In genomic region chr5:116559239-116559638, GRCh38 we compare ENCODE assay signal across 29 cellular contexts. TPM values are rescaled to one million over a fixed set of nuclear protein-coding genes. Genes with fewer than 3 reads are reported as not detected.
DNase-seq lines count a peak whose midpoint lies in the region; TF ChIP-seq lines count a peak whose summit lies in the region.
"Had no signal": no experiment of that assay in that cellular context is flagged by ENCODE, and none has a peak within 500 bp of the region (broad histone marks: within the 10 kb centered on the region; RNA-seq: fewer than 3 reads in every experiment).

No MANE protein-coding gene starts in this region.

- H3K9me3 Mint-ChIP-seq in H9 (no peaks in the 10 kb centered on the region), brain (peaks cover 0 to 6% (median 0%) of the 10 kb centered on the region in 5 experiments), MCF 10A (ENCODE audit: unreplicated experiment) (no peaks in the 10 kb centered on the region)
- H3K9me3 Mint-ChIP-seq: CD8-positive, alpha-beta memory T cell; stimulated activated naive B cell treated with anti-CD40 and anti-IgM and Interleukin-4, amounts not matched to agents 10 μg/mL and 1 μg/mL and 100 μg/mL, for 72 hours had no signal

- no peaks in the 10 kb centered on the region for H3K23me2 ChIP-seq in H9 (ENCODE audit: insufficient read length, low read depth, low read length, poor library complexity, severe bottlenecking)

- no TSS peak for BruUV-seq in MCF 10A (replicated peaks; lab: Mats Ljungman, UMichigan)

- H3K9ac ChIP-seq in H9 (ENCODE audit: extremely low read depth, insufficient read length, low read length), result no peak overlapping the region

- H3K27ac ChIP-seq in H9 (ENCODE audit: insufficient read length, low read depth, low read length), result peak overlapping the region; percentile 42
- no peak overlapping the region for H3K27ac ChIP-seq in breast epithelium
- no peak overlapping the region for H3K27ac ChIP-seq in osteoblast (ENCODE audit: low read depth, low read length)
- H3K27ac ChIP-seq: left lung, psoas muscle, suprapubic skin, VCaP had no signal

- H3K27me3 Mint-ChIP-seq in H9 (ENCODE audit: low read depth) (no peaks in the 10 kb centered on the region), brain (no peaks in the 10 kb centered on the region), MCF 10A (ENCODE audit: insufficient read depth, unreplicated experiment) (no peaks in the 10 kb centered on the region)
- H3K27me3 Mint-ChIP-seq: CD8-positive, alpha-beta memory T cell; stimulated activated naive B cell treated with anti-CD40 and anti-IgM and Interleukin-4, amounts not matched to agents 10 μg/mL and 1 μg/mL and 100 μg/mL, for 72 hours had no signal

- peaks cover 2% of the 10 kb centered on the region for H3K79me1 ChIP-seq in H9 (ENCODE audit: insufficient read depth, low read depth, low read length, poor library complexity, severe bottlenecking)

- no peak overlapping the region for H3K4ac ChIP-seq in H9 (ENCODE audit: low read depth, low read length)

- CTCF ChIA-PET in MCF 10A (lab: Yijun Ruan, JAX), result interaction anchor here (0.6 to 2.7 kb wide), 4 partner anchors 11 to 1836 kb away, joined by 3 to 13 read pairs (median 4); no protein-coding TSS in a partner anchor

- POLR2A ChIA-PET in MCF 10A (lab: Yijun Ruan, JAX), result interaction anchor here (0.6 kb wide), 1 partner anchor 383 kb away, joined by 3 read pairs; no protein-coding TSS in a partner anchor

- H4K8ac ChIP-seq in H9 (replicated peaks; ENCODE audit: insufficient read length, low read depth, low read length), result no peak overlapping the region

- intact Hi-C loops in MCF 10A (cut with micrococcal nuclease) (loop anchor here (10.0 kb wide), 1 partner anchor 936 kb away; no protein-coding TSS in a partner anchor), breast epithelium (cut with DNase I; ENCODE audit: low total_unique reads) (loop anchor here (10.0 kb wide), 1 partner anchor 1374 kb away; no protein-coding TSS in a partner anchor)

- H2BK120ac ChIP-seq in H9 (ENCODE audit: low read depth, low read length, poor library complexity, severe bottlenecking), result no peak overlapping the region

- TF ChIP-seq POLR2A in breast epithelium (IDR thresholded peaks at IDR 0.05), result no peak

- H2BK5ac ChIP-seq in H9 (ENCODE audit: insufficient read length, low read length), result no peak overlapping the region

- H3K4me1 Mint-ChIP-seq in H9 (peaks cover 82 to 85% of the 10 kb centered on the region in 2 experiments), brain (peaks cover 88% of the 10 kb centered on the region), MCF 10A (ENCODE audit: insufficient read depth, unreplicated experiment) (no peaks in the 10 kb centered on the region)
- H3K4me1 Mint-ChIP-seq: CD8-positive, alpha-beta memory T cell had no signal

- no peak overlapping the region for H2BK15ac ChIP-seq in H9 (ENCODE audit: low read depth, low read length)

- no peaks in the 10 kb centered on the region for H3K9me3 ChIP-seq in H9 (ENCODE audit: control insufficient read depth, low read depth, low read length)
- H3K9me3 ChIP-seq in breast epithelium, result no peaks in the 10 kb centered on the region
- no peaks in the 10 kb centered on the region for H3K9me3 ChIP-seq in osteoblast (ENCODE audit: low read depth, low read length)
- H3K9me3 ChIP-seq: left lung, psoas muscle, suprapubic skin had no signal

- H2BK12ac ChIP-seq in H9 (ENCODE audit: insufficient read length, low read depth, low read length), result no peak overlapping the region

- no peaks in the 10 kb centered on the region for H3K27me3 ChIP-seq in H9 (ENCODE audit: insufficient read depth, low read length)
- H3K27me3 ChIP-seq in breast epithelium, result no peaks in the 10 kb centered on the region
- no peaks in the 10 kb centered on the region for H3K27me3 ChIP-seq in osteoblast (ENCODE audit: insufficient read depth, low read length)
- H3K27me3 ChIP-seq: left lung, suprapubic skin had no signal

- H2BK20ac ChIP-seq in H9 (ENCODE audit: low read depth, low read length, poor library complexity, severe bottlenecking), result no peak overlapping the region

- H3K36me3 ChIP-seq in breast epithelium, result no peaks in the 10 kb centered on the region
- no peaks in the 10 kb centered on the region for H3K36me3 ChIP-seq in osteoblast (ENCODE audit: insufficient read depth, low read length)
- H3K36me3 ChIP-seq: left lung, suprapubic skin had no signal

- H3K4me2 ChIP-seq in H9 (ENCODE audit: insufficient read depth, insufficient read length, low read length) (peak overlapping the region; percentile 43), osteoblast (ENCODE audit: insufficient read depth, low read length) (no peak overlapping the region)

- no peak overlapping the region for H4K5ac ChIP-seq in H9 (ENCODE audit: insufficient read length, low read depth, low read length)

- H3K4me3 Mint-ChIP-seq in H9 (peak overlapping the region in 1 of 2 experiments; percentile 60; a peak in 3 of 5 replicates), brain (no peak overlapping the region), MCF 10A (ENCODE audit: unreplicated experiment) (no peak overlapping the region)
- H3K4me3 Mint-ChIP-seq: CD8-positive, alpha-beta memory T cell; stimulated activated naive B cell treated with anti-CD40 and anti-IgM and Interleukin-4, amounts not matched to agents 10 μg/mL and 1 μg/mL and 100 μg/mL, for 72 hours had no signal

- DNase-seq in Ammon's horn (ENCODE audit: low spot score) (peak; percentile 36), H9 (peak; percentile 93), iPS-NIHi11 (ENCODE audit: low spot score) (peak; percentile 28), MCF 10A (ENCODE audit: unreplicated experiment) (no peak), NCI-H1694 treated with DMSO at 0.1 percent for 48 hours (lab: John Stamatoyannopoulos, UW) (no peak), breast epithelium (ENCODE audit: low spot score in 2 of 2) (no peak), osteoblast (ENCODE audit: insufficient read length, low spot score, missing footprints) (no peak)
- DNase-seq: 8988T; activated CD4-positive, alpha-beta T cell treated with anti-CD3 and anti-CD28 coated beads for 48 hours; activated CD8-positive, alpha-beta memory T cell treated with anti-CD3 and anti-CD28 coated beads for 24 hours; activated gamma-delta T cell; activated T-cell treated with anti-CD3 and anti-CD28 coated beads, Interleukin-2, amount 50 U/mL, for 1 hour; CD8-positive, alpha-beta memory T cell; DMS153; effector CD8-positive, alpha-beta T cell; Kasumi-1; left lung; mesenchymal stem cell; MV-4-11; NCI-H1694; NCI-H510A; psoas muscle; SHP77 treated with DMSO at 0.1 percent for 48 hours; stimulated activated CD4-positive, alpha-beta T cell treated with anti-CD3 and anti-CD28 coated beads, Interleukin-15, amount 100 ng/mL, for 24 hours; stimulated activated naive B cell treated with anti-CD40 and anti-IgM and Interleukin-4, amounts not matched to agents 10 μg/mL and 1 μg/mL and 100 μg/mL, for 72 hours; T-helper 9 cell had no signal

- H3K36me3 Mint-ChIP-seq in H9 (ENCODE audit: insufficient read depth in 1 of 3, low read depth in 3 of 3) (peaks cover 0 to 5% (median 2%) of the 10 kb centered on the region in 3 experiments; a peak in 3 of 7 replicates), brain (peaks cover 27% of the 10 kb centered on the region), MCF 10A (ENCODE audit: insufficient read depth, unreplicated experiment) (no peaks in the 10 kb centered on the region)
- H3K36me3 Mint-ChIP-seq: CD8-positive, alpha-beta memory T cell had no signal

- H2AFZ ChIP-seq in H9 (ENCODE audit: low read length) (no peak overlapping the region), osteoblast (ENCODE audit: low read length) (no peak overlapping the region)

- TF ChIP-seq CTCF in H9 (conservative IDR thresholded peaks at IDR 0.05), result no peak
- no peak for TF ChIP-seq CTCF in brain (conservative IDR thresholded peaks at IDR 0.05)
- no peak for TF ChIP-seq CTCF in MCF 10A (IDR thresholded peaks at IDR 0.05; ENCODE audit: unreplicated experiment)
- TF ChIP-seq CTCF in breast epithelium (IDR thresholded peaks at IDR 0.05), result no peak
- no peak for TF ChIP-seq CTCF in osteoblast (IDR thresholded peaks at IDR 0.05; ENCODE audit: extremely low read depth, low read depth, low read length)

- no peak overlapping the region for H3K14ac ChIP-seq in H9 (ENCODE audit: insufficient read depth, low read length)

- H3K79me2 ChIP-seq in H9 (ENCODE audit: insufficient read depth, low read length), result peaks cover 89% of the 10 kb centered on the region
- H3K79me2 ChIP-seq in osteoblast (ENCODE audit: insufficient read depth, low read length), result no peaks in the 10 kb centered on the region

- no peak overlapping the region for H3K4me3 ChIP-seq in breast epithelium
- no peak overlapping the region for H3K4me3 ChIP-seq in osteoblast (ENCODE audit: insufficient read depth, low read length)
- H3K4me3 ChIP-seq: left lung, psoas muscle, suprapubic skin had no signal

- no peaks in the 10 kb centered on the region for H4K20me1 ChIP-seq in H9 (ENCODE audit: control insufficient read depth, insufficient read depth, insufficient read length)
- no peaks in the 10 kb centered on the region for H4K20me1 ChIP-seq in osteoblast (ENCODE audit: insufficient read depth, low read length)

- no peak overlapping the region for H2AK5ac ChIP-seq in H9 (ENCODE audit: insufficient read length, low read length)

- no peak overlapping the region for H3K18ac ChIP-seq in H9 (ENCODE audit: insufficient read length, low read depth, low read length)

- WGBS in H9 (ENCODE audit: extremely low coverage, insufficient read length, low lambda C conversion rate), result no CpG with 5 or more reads among the region's 16 CpGs

- no peak overlapping the region for H4K91ac ChIP-seq in H9 (ENCODE audit: insufficient read length, low read depth, low read length)

- no peak overlapping the region for H3K23ac ChIP-seq in H9 (ENCODE audit: insufficient read length, low read depth, low read length)

- no peak overlapping the region for H3K56ac ChIP-seq in H9 (ENCODE audit: insufficient read length, low read depth, low read length)

- no peak overlapping the region for H3T11ph ChIP-seq in H9 (ENCODE audit: low read length)

- peak overlapping the region; percentile 61 to 98 (median 97) for H3K27ac Mint-ChIP-seq in H9
- H3K27ac Mint-ChIP-seq in brain, result peak overlapping the region in 4 of 5 experiments; percentile 25 to 80 (median 57)
- no peak overlapping the region for H3K27ac Mint-ChIP-seq in MCF 10A (ENCODE audit: low read depth, unreplicated experiment)
- H3K27ac Mint-ChIP-seq: CD8-positive, alpha-beta memory T cell; stimulated activated naive B cell treated with anti-CD40 and anti-IgM and Interleukin-4, amounts not matched to agents 10 μg/mL and 1 μg/mL and 100 μg/mL, for 72 hours had no signal

- peaks cover 42% of the 10 kb centered on the region for H3K4me1 ChIP-seq in H9 (ENCODE audit: insufficient read depth, low read length)
- no peaks in the 10 kb centered on the region for H3K4me1 ChIP-seq in breast epithelium
- no peaks in the 10 kb centered on the region for H3K4me1 ChIP-seq in osteoblast (ENCODE audit: insufficient read depth, low read length)

RNA-seq across cellular contexts. Expression of gene SEMA6A, which starts 15.4 kb away (rescaled TPM):
- total RNA-seq in H9 (2021), result 335 and 354 TPM in 2 replicates
- polyA plus RNA-seq in brain (ENCODE audit: insufficient read depth, low read depth, low replicate concordance), result 34.2 TPM
- total RNA-seq in MCF 10A (2022), result 1.5 and 2.1 TPM in 2 replicates
- 10 to 100 TPM; 33.9 to 40.3 (median 35.6) TPM for total RNA-seq in breast epithelium
- under 0.01 TPM in 2 replicates for total RNA-seq in osteoblast
- total RNA-seq: CD8-positive, alpha-beta memory T cell had no signal

Comparison
In these comparisons a context has a peak if more than half of its experiments do, and no peak if none do; other contexts are left out.
1. RNA of gene SEMA6A, which starts 15.4 kb away (total RNA-seq): 335 to 354 TPM in H9 and 33.9 to 40.3 TPM in breast epithelium; 1.5 to 2.1 TPM in MCF 10A and under 0.01 TPM in osteoblast; every median in the first group is over 10 times any median in the second.
2. DNase-seq: peak in Ammon's horn (single experiment), H9 (single experiment) and iPS-NIHi11 (single experiment); none in MCF 10A (single experiment), NCI-H1694 treated with DMSO at 0.1 percent for 48 hours (single experiment), breast epithelium (0 of 2) and osteoblast (single experiment).